18 cellular contexts compared by ENCODE assay signal in genomic region chr6:56643379-56644089, GRCh38. TPM values are rescaled to one million over a fixed set of nuclear protein-coding genes. Genes with fewer than 3 reads are reported as not detected.
A peak's percentile ranks its signal among the peaks of the same experiment; 100 is the strongest.
DNase-seq lines count a peak whose midpoint lies in the region; ATAC-seq and TF ChIP-seq lines count a peak whose summit lies in the region.
"Had no signal": no experiment of that assay in that cellular context is flagged by ENCODE, and none has a peak within 500 bp of the region (broad histone marks: within the 10 kb centered on the region; RNA-seq: fewer than 3 reads in every experiment).

No MANE protein-coding gene starts in this region.

- H3K4me1 ChIP-seq in ACC112 (ENCODE audit: control insufficient read depth, insufficient read depth, low read length, unreplicated experiment), result peaks cover 30% of the 10 kb centered on the region
- H3K4me1 ChIP-seq in SK-N-SH (ENCODE audit: control insufficient read depth in 1 of 2, insufficient read depth in 2 of 2, low read depth in 1 of 2, low read length in 1 of 2), result peaks cover 0 to 19% of the 10 kb centered on the region in 2 experiments; a peak in 2 of 4 replicates
- H3K4me1 ChIP-seq in fibroblast of lung (ENCODE audit: control insufficient read depth, extremely low read depth, insufficient read depth, low read length), result peaks cover 11% of the 10 kb centered on the region
- H3K4me1 ChIP-seq in psoas muscle, result no peaks in the 10 kb centered on the region
- H3K4me1 ChIP-seq: lower lobe of right lung, pancreas had no signal

- TF ChIP-seq RAD21 in SK-N-SH (IDR thresholded peaks at IDR 0.05; ENCODE audit: low read length), result no peak

- H3K27ac ChIP-seq in ACC112 (ENCODE audit: low read depth, low read length) (peak overlapping the region; percentile 80), SK-N-SH (ENCODE audit: low read depth in 2 of 2, low read length in 1 of 2) (peak overlapping the region; percentile 64 to 71), fibroblast of lung (ENCODE audit: insufficient read depth, low read length) (no peak overlapping the region), psoas muscle (peak overlapping the region; percentile 53)
- H3K27ac ChIP-seq: lower lobe of right lung, pancreas had no signal

- TF ChIP-seq CTCF in SK-N-SH (IDR thresholded peaks at IDR 0.05), result no peak
- TF ChIP-seq CTCF in fibroblast of lung (conservative IDR thresholded peaks at IDR 0.05 in 1 of 2, IDR thresholded peaks at IDR 0.05 in 1 of 2; ENCODE audit: low read depth in 1 of 2, low read length in 2 of 2), result no peak
- no peak for TF ChIP-seq CTCF in psoas muscle (IDR thresholded peaks at IDR 0.05)

- H2AFZ ChIP-seq in ACC112 (ENCODE audit: low read length, unreplicated experiment) (no peak overlapping the region), SK-N-SH (ENCODE audit: low read depth) (no peak overlapping the region), fibroblast of lung (ENCODE audit: low read length) (no peak overlapping the region)
- H2AFZ ChIP-seq: GM23338 had no signal

- peak overlapping the region; percentile 3; the same call in 1 of the 2 replicates for H3K4me2 ChIP-seq in SK-N-SH
- H3K4me2 ChIP-seq in fibroblast of lung (ENCODE audit: extremely low read depth, insufficient read depth, low read length), result peak overlapping the region; percentile 5
- H3K4me2 ChIP-seq: GM23338 had no signal

- H3K36me3 ChIP-seq in ACC112 (ENCODE audit: insufficient read depth, low read length) (peaks cover 65% of the 10 kb centered on the region), SK-N-SH (replicated peaks in 1 of 2; ENCODE audit: control insufficient read depth in 1 of 2, insufficient read depth in 2 of 2, low read length in 1 of 2) (peaks cover 68 to 84% of the 10 kb centered on the region in 2 experiments), fibroblast of lung (ENCODE audit: control insufficient read depth, insufficient read depth, low read length) (peaks cover 9% of the 10 kb centered on the region), psoas muscle (ENCODE audit: insufficient read depth in 1 of 2, low read depth in 1 of 2) (peaks cover 8 to 98% of the 10 kb centered on the region in 2 donors)

- H3K27me3 ChIP-seq in ACC112 (ENCODE audit: insufficient read depth, low read length) (no peaks in the 10 kb centered on the region), SK-N-SH (ENCODE audit: insufficient read depth) (no peaks in the 10 kb centered on the region), fibroblast of lung (ENCODE audit: control insufficient read depth, insufficient read depth, low read length) (no peaks in the 10 kb centered on the region), psoas muscle (ENCODE audit: insufficient read depth in 3 of 3, low read length in 2 of 3) (no peaks in the 10 kb centered on the region)
- H3K27me3 ChIP-seq: pancreas had no signal

- DNase-seq in SK-N-SH (no peak), fibroblast of lung (ENCODE audit: low read depth in 2 of 2) (no peak), psoas muscle (no peak), GF-D8 (lab: John Stamatoyannopoulos, UW) (no peak), HUDEP-2 (lab: John Stamatoyannopoulos, UW; ENCODE audit: unreplicated experiment in 76 of 76) (no peak)
- DNase-seq in activated CD8-positive, alpha-beta memory T cell treated with anti-CD3 and anti-CD28 coated beads, Interleukin-2, amount 50 U/mL, for 48 hours, result no peak
- DNase-seq: activated CD4-positive, alpha-beta T cell treated with anti-CD3 and anti-CD28 coated beads, Interleukin-2, amount 50 U/mL, for 4 hours; activated naive CD4-positive, alpha-beta T cell treated with anti-CD3 and anti-CD28 coated beads, Interleukin-2, amount 10 ng/mL, durations not matched to agents 7 days and 5 days; activated T-cell treated with anti-CD3 and anti-CD28 coated beads, Interleukin-2, amount 50 U/mL, for 24 hours; head of caudate nucleus; lower lobe of right lung; NCI-H2029; pancreas; stimulated activated CD4-positive, alpha-beta T cell treated with anti-CD3 and anti-CD28 coated beads, Interleukin-12 subunit alpha, Interleukin-12 subunit beta, amount 100 ng/mL, for 4 hours had no signal

- POLR2A ChIA-PET in SK-N-SH (lab: Yijun Ruan, JAX), result no interaction called here

- 81% methylated on average over 4 of the region's 4 CpGs for WGBS in SK-N-SH (ENCODE audit: low lambda C conversion rate)
- 77 to 90% (median 81%) methylated on average over 4 of the region's 4 CpGs for WGBS in psoas muscle, 3 donors

- H4K20me1 ChIP-seq in SK-N-SH (ENCODE audit: insufficient read depth) (no peaks in the 10 kb centered on the region), fibroblast of lung (ENCODE audit: control insufficient read depth, extremely low read depth, insufficient read depth, low read length) (no peaks in the 10 kb centered on the region)

- H3K79me2 ChIP-seq in ACC112 (ENCODE audit: control insufficient read depth, insufficient read depth, low read length, unreplicated experiment) (peaks cover 9% of the 10 kb centered on the region), SK-N-SH (ENCODE audit: insufficient read depth) (peaks cover 12% of the 10 kb centered on the region; the same call in 1 of the 2 replicates), fibroblast of lung (ENCODE audit: control insufficient read depth, insufficient read depth, low read length) (peaks cover 11% of the 10 kb centered on the region)

- peaks cover 25% of the 10 kb centered on the region for H3F3A ChIP-seq in SK-N-SH (replicated peaks; ENCODE audit: insufficient read depth)

- intact Hi-C loops in psoas muscle (cut with DNase I), result loop anchor here in 1 of 2 donors (5.0 kb wide), 2 partner anchors 54 to 209 kb away; no protein-coding TSS in a partner anchor

- H3K4me3 ChIP-seq in ACC112 (ENCODE audit: low read depth, low read length) (no peak overlapping the region; the same call in 1 of the 2 replicates), SK-N-SH (ENCODE audit: low read depth in 2 of 2, low read length in 1 of 2) (no peak overlapping the region), fibroblast of lung (replicated peaks in 1 of 4; ENCODE audit: control extremely low read depth in 1 of 4, insufficient read depth in 1 of 4, low read depth in 3 of 4, low read length in 4 of 4) (no peak overlapping the region), psoas muscle (no peak overlapping the region)
- H3K4me3 ChIP-seq: GM23338, lower lobe of right lung, pancreas had no signal

- H3K9me2 ChIP-seq in SK-N-SH, result no peaks in the 10 kb centered on the region

- ATAC-seq in psoas muscle (no peak), HG02884 (IDR thresholded peaks at IDR 0.05; ENCODE audit: unreplicated experiment) (no peak)
- ATAC-seq: GM23338 had no signal

- no peak for TF ChIP-seq EP300 in SK-N-SH (IDR thresholded peaks at IDR 0.05; ENCODE audit: borderline replicate concordance in 1 of 2, low read depth in 1 of 2, low read length in 1 of 2)

- H3K9me3 ChIP-seq in SK-N-SH (no peaks in the 10 kb centered on the region), fibroblast of lung (ENCODE audit: control insufficient read depth, insufficient read depth, low read depth, low read length) (no peaks in the 10 kb centered on the region), psoas muscle (no peaks in the 10 kb centered on the region)
- H3K9me3 ChIP-seq: lower lobe of right lung, pancreas had no signal

- H3K9ac ChIP-seq in SK-N-SH (no peak overlapping the region), fibroblast of lung (ENCODE audit: insufficient read depth, low read length) (no peak overlapping the region)

- CTCF ChIA-PET in SK-N-SH (lab: Yijun Ruan, JAX), result interaction anchor here (1.0 to 2.4 kb wide), 9 partner anchors 10 to 329 kb away, joined by 3 to 24 read pairs (median 4); no protein-coding TSS in a partner anchor

TF ChIP-seq in SK-N-SH, 30 proteins besides CTCF, POLR2A, EP300 and RAD21:
- TF ChIP-seq TCF12 (IDR thresholded peaks at IDR 0.05), result 0 out of 2 replicates have a peak, but pooled peaks have one; percentile 6
- no peak for TF ChIP-seq PBX3 (IDR thresholded peaks at IDR 0.05)

RNA-seq across cellular contexts. Expression of gene DST, which starts 0.8 kb away (rescaled TPM):
- polyA plus RNA-seq in SK-N-SH (2012; rRNA removed) (64.3 and 64.5 TPM in 2 replicates), fibroblast of lung (78.6 and 81.0 TPM in 2 replicates), psoas muscle (10 to 100 TPM; 58.3 to 66.9 (median 63.5) TPM)
- 52.4 and 54.5 TPM in 2 replicates for polyA plus RNA-seq in SK-N-SH (2012; cell fraction: cytosol; rRNA removed)
- 282 and 332 TPM in 2 replicates for polyA plus RNA-seq in SK-N-SH (2012; cell fraction: nucleus; rRNA removed)
- total RNA-seq in fibroblast of lung (362 and 670 TPM in 2 replicates), psoas muscle (100 to 1,000 TPM; 109 to 341 (median 305) TPM)
- 98.4 and 109 TPM in 2 replicates for polyA plus RNA-seq in fibroblast of lung (2012)
- 159 and 194 TPM in 2 replicates for polyA minus RNA-seq in fibroblast of lung (ENCODE audit: low replicate concordance)
- polyA plus RNA-seq: IgD-negative memory B cell had no signal
